ENCODE assay signal across 8 cellular contexts in the genomic region with DNA sequence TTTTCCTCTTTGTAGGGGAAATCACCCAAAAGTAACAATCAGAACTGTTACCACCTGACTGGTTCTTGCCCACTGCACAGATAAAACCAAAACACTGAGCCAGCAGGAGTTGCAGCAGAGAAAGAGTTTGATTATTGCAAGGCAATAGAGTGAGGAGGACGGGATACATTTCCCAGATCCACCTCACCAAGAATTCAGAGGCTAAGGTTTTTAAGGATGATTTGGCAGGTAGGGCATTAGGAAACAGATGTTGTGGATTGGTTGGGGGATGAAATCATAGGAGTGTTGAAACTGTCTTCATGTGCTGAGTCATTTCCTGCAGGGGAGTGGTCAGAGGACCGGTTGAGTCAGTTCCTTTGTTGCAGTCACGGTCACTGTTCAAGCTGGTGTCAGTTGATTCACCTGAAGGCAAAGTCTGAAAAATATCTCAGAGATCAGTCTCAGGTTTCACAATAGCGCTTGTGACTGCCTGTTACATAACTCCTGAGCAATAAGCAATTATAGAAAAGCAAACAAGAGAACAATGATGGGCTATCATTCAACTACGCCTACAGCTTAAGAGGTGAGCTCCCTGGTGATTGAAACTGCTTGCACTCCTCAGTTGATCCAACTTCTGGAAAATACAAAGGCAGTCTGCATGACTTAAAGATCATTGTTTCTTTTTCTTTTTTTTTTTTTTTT. TPM values are rescaled to one million over a fixed set of nuclear protein-coding genes. Genes with fewer than 3 reads are reported as not detected.
A peak's percentile ranks its signal among the peaks of the same experiment; 100 is the strongest.
DNase-seq lines count a peak whose midpoint lies in the region; ATAC-seq and TF ChIP-seq lines count a peak whose summit lies in the region.

No MANE protein-coding gene starts in this region.

- ATAC-seq in GM21447 (IDR thresholded peaks at IDR 0.05; ENCODE audit: unreplicated experiment) (peak; percentile 76), left cardiac atrium (peak; percentile 77 to 87)

- no peaks in the 10 kb centered on the region for H3K27me3 Mint-ChIP-seq in activated T-helper 1 cell treated with anti-CD3 and anti-CD28 coated beads, Interleukin-12 subunit alpha, Interleukin-12 subunit beta, Interleukin-2, Interleukin-4 antibody, amounts not matched to agents 30 ng/mL and 10 ng/mL and 1 ng/mL, durations not matched to agents 14 hours and 24 hours and 36 hours (ENCODE audit: insufficient read depth)

- H3K4me3 ChIP-seq in NT2/D1 (ENCODE audit: insufficient read length, low read depth) (no peak overlapping the region), smooth muscle cell (no peak overlapping the region), WERI-Rb-1 (ENCODE audit: low read depth, low read length) (no peak overlapping the region)

- no peak overlapping the region for H3K4me3 Mint-ChIP-seq in activated T-helper 1 cell treated with anti-CD3 and anti-CD28 coated beads, Interleukin-12 subunit alpha, Interleukin-12 subunit beta, Interleukin-2, Interleukin-4 antibody, amounts not matched to agents 30 ng/mL and 10 ng/mL and 1 ng/mL, durations not matched to agents 14 hours and 24 hours and 36 hours

- H3K9ac ChIP-seq in NT2/D1 (ENCODE audit: insufficient read length, low read depth), result no peak overlapping the region
- peak overlapping the region; percentile 53 for H3K9ac ChIP-seq in smooth muscle cell (ENCODE audit: low read depth)

- H3F3A ChIP-seq in smooth muscle cell (ENCODE audit: low read depth), result peaks cover 6% of the 10 kb centered on the region

- no peaks in the 10 kb centered on the region for H3K79me2 ChIP-seq in smooth muscle cell (ENCODE audit: low read depth)

- 42% methylated on average over 5 of the region's 5 CpGs for WGBS in smooth muscle cell (ENCODE audit: low lambda C conversion rate)

- H2AFZ ChIP-seq in smooth muscle cell (ENCODE audit: low read depth), result no peak overlapping the region

- H3K36me3 Mint-ChIP-seq in activated T-helper 1 cell treated with anti-CD3 and anti-CD28 coated beads, Interleukin-12 subunit alpha, Interleukin-12 subunit beta, Interleukin-2, Interleukin-4 antibody, amounts not matched to agents 30 ng/mL and 10 ng/mL and 1 ng/mL, durations not matched to agents 14 hours and 24 hours and 36 hours (ENCODE audit: low read depth), result peaks cover 3% of the 10 kb centered on the region

- peaks cover 53% of the 10 kb centered on the region for H3K4me1 Mint-ChIP-seq in activated T-helper 1 cell treated with anti-CD3 and anti-CD28 coated beads, Interleukin-12 subunit alpha, Interleukin-12 subunit beta, Interleukin-2, Interleukin-4 antibody, amounts not matched to agents 30 ng/mL and 10 ng/mL and 1 ng/mL, durations not matched to agents 14 hours and 24 hours and 36 hours (ENCODE audit: low read depth)

- H3K27me3 ChIP-seq in NT2/D1 (ENCODE audit: insufficient read depth, insufficient read length) (no peaks in the 10 kb centered on the region), smooth muscle cell (ENCODE audit: low read depth) (no peaks in the 10 kb centered on the region), WERI-Rb-1 (ENCODE audit: insufficient read depth, low read depth, severe bottlenecking) (no peaks in the 10 kb centered on the region)

- H3K27ac ChIP-seq in smooth muscle cell (ENCODE audit: low read depth) (peak overlapping the region; percentile 91), WERI-Rb-1 (no peak overlapping the region)

- DNase-seq in DMS153 treated with DMSO at 0.1 percent for 48 hours (lab: John Stamatoyannopoulos, UW; ENCODE audit: unreplicated experiment) (peak; percentile 98), HT-29 (ENCODE audit: low spot score) (peak; percentile 98), NT2/D1 (ENCODE audit: low read depth, low spot score) (peak; percentile 61), left cardiac atrium (no peak), smooth muscle cell (lab: John Stamatoyannopoulos, UW; ENCODE audit: unreplicated experiment) (no peak), WERI-Rb-1 (no peak)
- peak; percentile 71 for DNase-seq in activated T-helper 1 cell treated with anti-CD3 and anti-CD28 coated beads, Interleukin-12 subunit alpha, Interleukin-12 subunit beta, Interleukin-2, Interleukin-4 antibody, amounts not matched to agents 30 ng/mL and 10 ng/mL and 1 ng/mL, durations not matched to agents 14 hours and 24 hours and 36 hours (ENCODE audit: low spot score)

- H4K20me1 ChIP-seq in smooth muscle cell (ENCODE audit: low read depth), result no peaks in the 10 kb centered on the region

- H3K36me3 ChIP-seq in NT2/D1 (ENCODE audit: insufficient read depth, insufficient read length, low read length), result no peaks in the 10 kb centered on the region
- H3K36me3 ChIP-seq in smooth muscle cell (ENCODE audit: low read depth), result no peaks in the 10 kb centered on the region
- H3K36me3 ChIP-seq in WERI-Rb-1, result no peaks in the 10 kb centered on the region

- intact Hi-C loops in activated T-helper 1 cell treated with anti-CD3 and anti-CD28 coated beads, Interleukin-12 subunit alpha, Interleukin-12 subunit beta, Interleukin-2, Interleukin-4 antibody, amounts not matched to agents 30 ng/mL and 10 ng/mL and 1 ng/mL, durations not matched to agents 14 hours and 24 hours and 36 hours (cut with micrococcal nuclease), result loop anchor here (1.0 to 10.0 kb wide), 10 partner anchors 14 to 836 kb away; partner anchors contain the start of genes AMN1, BICD1 and ETFBKMT
- intact Hi-C loops in left cardiac atrium (cut with DNase I), result no loop called here

- H3K9me3 Mint-ChIP-seq in activated T-helper 1 cell treated with anti-CD3 and anti-CD28 coated beads, Interleukin-12 subunit alpha, Interleukin-12 subunit beta, Interleukin-2, Interleukin-4 antibody, amounts not matched to agents 30 ng/mL and 10 ng/mL and 1 ng/mL, durations not matched to agents 14 hours and 24 hours and 36 hours, result peaks cover 5% of the 10 kb centered on the region

- H3K27ac Mint-ChIP-seq in activated T-helper 1 cell treated with anti-CD3 and anti-CD28 coated beads, Interleukin-12 subunit alpha, Interleukin-12 subunit beta, Interleukin-2, Interleukin-4 antibody, amounts not matched to agents 30 ng/mL and 10 ng/mL and 1 ng/mL, durations not matched to agents 14 hours and 24 hours and 36 hours, result peak overlapping the region; percentile 27

- TF ChIP-seq CTCF in smooth muscle cell (IDR thresholded peaks at IDR 0.05; ENCODE audit: borderline replicate concordance, insufficient read depth, poor library complexity, severe bottlenecking), result no peak
- TF ChIP-seq CTCF in WERI-Rb-1 (IDR thresholded peaks at IDR 0.05; ENCODE audit: low read depth, low read length), result no peak

- no peak overlapping the region for H3K4me2 ChIP-seq in smooth muscle cell

- H3K9me3 ChIP-seq in NT2/D1 (ENCODE audit: insufficient read depth, low read length), result peaks cover 11% of the 10 kb centered on the region
- H3K9me3 ChIP-seq in smooth muscle cell (replicated peaks; ENCODE audit: low read depth), result no peaks in the 10 kb centered on the region
- no peaks in the 10 kb centered on the region for H3K9me3 ChIP-seq in WERI-Rb-1 (ENCODE audit: severe bottlenecking)

- H3K4me1 ChIP-seq in NT2/D1 (ENCODE audit: insufficient read depth, insufficient read length), result no peaks in the 10 kb centered on the region
- H3K4me1 ChIP-seq in smooth muscle cell (ENCODE audit: low read depth), result no peaks in the 10 kb centered on the region

RNA-seq across cellular contexts. Expression of gene AMN1, which starts 20.3 kb away (rescaled TPM):
- total RNA-seq in HT-29 (2014; rRNA removed; shearing (Covaris generic)), result 2.7 and 4.3 TPM in 2 replicates
- total RNA-seq in activated T-helper 1 cell treated with anti-CD3 and anti-CD28 coated beads, Interleukin-12 subunit alpha, Interleukin-12 subunit beta, Interleukin-2, Interleukin-4 antibody, amounts not matched to agents 30 ng/mL and 10 ng/mL and 1 ng/mL, durations not matched to agents 14 hours and 24 hours and 36 hours, result 3.1 and 3.4 TPM in 2 replicates
- 10 to 100 TPM in 1 of 2 donors, 1 to 10 TPM in 1; 9.8 to 13.1 TPM for total RNA-seq in left cardiac atrium
- total RNA-seq in smooth muscle cell, result 11.2 and 12.0 TPM in 2 replicates
- 7.3 and 11.1 TPM in 2 replicates for polyA plus RNA-seq in smooth muscle cell

Comparison
In these comparisons a context has a peak if more than half of its experiments do, and no peak if none do; other contexts are left out.
1. DNase-seq: peak in DMS153 treated with DMSO at 0.1 percent for 48 hours (single experiment), HT-29 (single experiment), NT2/D1 (single experiment) and activated T-helper 1 cell treated with anti-CD3 and anti-CD28 coated beads, Interleukin-12 subunit alpha, Interleukin-12 subunit beta, Interleukin-2, Interleukin-4 antibody, amounts not matched to agents 30 ng/mL and 10 ng/mL and 1 ng/mL, durations not matched to agents 14 hours and 24 hours and 36 hours (single experiment); none in left cardiac atrium (single experiment), smooth muscle cell (single experiment) and WERI-Rb-1 (single experiment).